In genomic region chrX:132218100-132218807, GRCh38 we compare ENCODE assay signal across 8 cellular contexts. TPM values are rescaled to one million over a fixed set of nuclear protein-coding genes. Genes with fewer than 3 reads are reported as not detected.
A peak's percentile ranks its signal among the peaks of the same experiment; 100 is the strongest.
DNase-seq lines count a peak whose midpoint lies in the region; ATAC-seq and TF ChIP-seq lines count a peak whose summit lies in the region.

No MANE protein-coding gene starts in this region.

- no peak for TF ChIP-seq CTCF in AG09319 (IDR thresholded peaks at IDR 0.05; ENCODE audit: low read depth, low read length)

- H3K27ac ChIP-seq in layer of hippocampus (ENCODE audit: low read depth, low read length), result peak overlapping the region; percentile 53

- ATAC-seq in GM19025 (IDR thresholded peaks at IDR 0.05; ENCODE audit: low read depth, unreplicated experiment) (peak; percentile 51), HG03196 (IDR thresholded peaks at IDR 0.05; ENCODE audit: unreplicated experiment) (peak; percentile 58)
- ATAC-seq in activated CD4-positive, CD25-positive, alpha-beta regulatory T cell treated with anti-CD3 and anti-CD28 coated beads, Interleukin-2, amount 50 U/mL, for 24 hours, result peak; percentile 62 to 64

- DNase-seq in AG09319 (ENCODE audit: extremely low read depth, low read depth), result peak; percentile 60
- DNase-seq in NCI-H446 (lab: John Stamatoyannopoulos, UW), result peak; percentile 18 to 77
- peak; percentile 77 for DNase-seq in cerebellum (ENCODE audit: low spot score)
- peak; percentile 42 to 48 for DNase-seq in stimulated activated CD4-positive, alpha-beta T cell treated with anti-CD3 and anti-CD28 coated beads, Interleukin-1b, Interleukin-23, amount 100 ng/mL, for 1 hour (ENCODE audit: low read depth in 2 of 2)

- H3K27me3 ChIP-seq in layer of hippocampus (ENCODE audit: control insufficient read depth, insufficient read depth, low read length), result no peaks in the 10 kb centered on the region

RNA-seq across cellular contexts. Expression of gene RAP2C, which starts 1.0 kb away (rescaled TPM):
- total RNA-seq in cerebellum, result 13.3 TPM

Comparison
In these comparisons a context has a peak if more than half of its experiments do, and no peak if none do; other contexts are left out.
1. Peak in every context shown above with its lines: DNase-seq, ATAC-seq and H3K27ac ChIP-seq.